1 cellular context compared by ENCODE assay signal in the genomic region with DNA sequence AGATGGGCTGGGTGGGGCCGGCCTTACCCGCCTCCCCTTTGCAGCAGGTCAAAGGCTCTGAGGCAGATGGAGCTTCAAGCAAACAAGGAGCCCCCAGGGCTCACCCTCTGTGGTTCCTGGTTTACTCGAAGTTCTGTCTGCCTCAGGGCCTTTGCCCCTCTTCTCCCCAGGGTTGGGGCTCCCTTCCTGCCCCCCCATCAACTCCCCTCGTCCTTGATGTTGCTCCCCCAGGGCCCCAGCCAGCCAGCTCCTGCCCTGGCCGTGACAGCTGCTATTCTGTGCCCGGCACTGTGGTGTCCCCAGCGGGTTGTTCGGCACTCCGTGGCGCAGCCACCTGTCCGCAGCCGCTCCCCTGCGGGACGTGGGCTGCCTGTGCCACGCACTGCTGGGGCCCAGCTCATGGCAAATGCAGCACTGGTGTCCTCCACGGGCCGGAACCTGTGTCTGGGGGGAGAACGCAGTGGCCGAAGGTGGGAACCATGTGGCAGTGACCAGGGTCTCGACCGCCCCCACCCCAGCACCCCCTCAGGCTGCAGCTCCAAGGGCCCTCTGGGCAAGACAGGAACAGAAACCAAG.
TF ChIP-seq lines count a peak whose summit lies in the region.

No MANE protein-coding gene starts in this region.

TF ChIP-seq in GM12891, 5 proteins besides CTCF, POLR2A, EP300 and RAD21:
- TF ChIP-seq POLR2AphosphoS5 (IDR thresholded peaks at IDR 0.05; ENCODE audit: low read depth, low read length) = no peak
- no peak for TF ChIP-seq SPI1 (IDR thresholded peaks at IDR 0.05; ENCODE audit: low read depth, low read length)
- TF ChIP-seq POU2F2 (IDR thresholded peaks at IDR 0.05; ENCODE audit: low read depth, low read length) = no peak
- TF ChIP-seq PAX5 (IDR thresholded peaks at IDR 0.05; ENCODE audit: insufficient read depth, low read length, severe bottlenecking) = no peak
TF ChIP-seq in GM12891: peak in this region for 0.
